8 cellular contexts compared by ENCODE assay signal in genomic region chr12:13097526-13097925, GRCh38. TPM values are rescaled to one million over a fixed set of nuclear protein-coding genes. Genes with fewer than 3 reads are reported as not detected.
A peak's percentile ranks its signal among the peaks of the same experiment; 100 is the strongest.
DNase-seq lines count a peak whose midpoint lies in the region; ATAC-seq and TF ChIP-seq lines count a peak whose summit lies in the region.

No MANE protein-coding gene starts in this region.

- H3K4me1 ChIP-seq in GM23338 (ENCODE audit: insufficient read depth): peaks cover 34% of the 10 kb centered on the region
- H3K4me1 ChIP-seq in SJCRH30: peaks cover 59% of the 10 kb centered on the region
- H3K4me1 ChIP-seq in gastroesophageal sphincter: peaks cover 0 to 67% (median 3%) of the 10 kb centered on the region in 3 donors
- peaks cover 46% of the 10 kb centered on the region for H3K4me1 ChIP-seq in smooth muscle cell (ENCODE audit: low read depth)

- H2AFZ ChIP-seq in GM23338 (peak overlapping the region; percentile 35; the same call in 1 of the 2 replicates), smooth muscle cell (ENCODE audit: low read depth) (peak overlapping the region; percentile 71)

- H3K36me3 ChIP-seq in GM23338 (ENCODE audit: insufficient read depth): no peaks in the 10 kb centered on the region
- no peaks in the 10 kb centered on the region for H3K36me3 ChIP-seq in SJCRH30
- H3K36me3 ChIP-seq in gastroesophageal sphincter: no peaks in the 10 kb centered on the region
- H3K36me3 ChIP-seq in smooth muscle cell (ENCODE audit: low read depth): no peaks in the 10 kb centered on the region

- H3K79me2 ChIP-seq in GM23338 (replicated peaks; ENCODE audit: insufficient read depth) (no peaks in the 10 kb centered on the region), smooth muscle cell (ENCODE audit: low read depth) (no peaks in the 10 kb centered on the region)

- H4K20me1 ChIP-seq in GM23338 (replicated peaks; ENCODE audit: insufficient read depth) (no peaks in the 10 kb centered on the region), smooth muscle cell (ENCODE audit: low read depth) (no peaks in the 10 kb centered on the region)

- H3K27ac ChIP-seq in GM23338 (ENCODE audit: low read depth) (peak overlapping the region; percentile 33; the same call in 1 of the 2 replicates), SJCRH30 (peak overlapping the region; percentile 77), gastroesophageal sphincter (peak overlapping the region; percentile 62 to 92 (median 82)), smooth muscle cell (ENCODE audit: low read depth) (peak overlapping the region; percentile 99)

- TF ChIP-seq EP300 in gastroesophageal sphincter (IDR thresholded peaks at IDR 0.05): no peak

- WGBS in gastroesophageal sphincter (ENCODE audit: low coverage in 1 of 2), 2 donors: 26 to 28% methylated on average over 6 of the region's 6 CpGs
- WGBS in smooth muscle cell (ENCODE audit: low lambda C conversion rate): 77% methylated on average over 6 of the region's 6 CpGs

- no peak overlapping the region for H3K4me2 ChIP-seq in GM23338
- peak overlapping the region; percentile 81 for H3K4me2 ChIP-seq in smooth muscle cell

- H3K27ac Mint-ChIP-seq in GM23338: peak overlapping the region; percentile 16

- no peaks in the 10 kb centered on the region for H3K36me3 Mint-ChIP-seq in GM23338 (ENCODE audit: low read depth)

- H3K9me3 ChIP-seq in SJCRH30 (replicated peaks) (no peaks in the 10 kb centered on the region), gastroesophageal sphincter (no peaks in the 10 kb centered on the region), smooth muscle cell (replicated peaks; ENCODE audit: low read depth) (no peaks in the 10 kb centered on the region)

- H3K27me3 Mint-ChIP-seq in GM23338 (ENCODE audit: insufficient read depth, low read depth, poor library complexity): peaks cover 3% of the 10 kb centered on the region

- ATAC-seq in GM23338: no peak
- no peak for ATAC-seq in gastroesophageal sphincter
- no peak for ATAC-seq in HG03457 (IDR thresholded peaks at IDR 0.05; ENCODE audit: unreplicated experiment)
- no peak for ATAC-seq in GM18909 (IDR thresholded peaks at IDR 0.05; ENCODE audit: poor library complexity, unreplicated experiment)

- H3K9ac ChIP-seq in smooth muscle cell (ENCODE audit: low read depth): peak overlapping the region; percentile 62

- peaks cover 5% of the 10 kb centered on the region for H3K9me2 ChIP-seq in GM23338 (ENCODE audit: insufficient read depth)

- no peak overlapping the region for H3K4me3 Mint-ChIP-seq in GM23338

- TF ChIP-seq POLR2A in gastroesophageal sphincter (IDR thresholded peaks at IDR 0.05): no peak

- no peak for DNase-seq in GM23338 (ENCODE audit: low spot score)
- peak; percentile 38 to 56 for DNase-seq in SJCRH30
- DNase-seq in smooth muscle cell (lab: John Stamatoyannopoulos, UW; ENCODE audit: unreplicated experiment): no peak
- DNase-seq in stimulated activated CD4-positive, alpha-beta T cell treated with anti-CD3 and anti-CD28 coated beads, Interleukin-15, amount 100 ng/mL, for 24 hours: no peak
- DNase-seq in activated CD8-positive, alpha-beta memory T cell treated with anti-CD3 and anti-CD28 coated beads, Interleukin-2, amount 50 U/mL, for 48 hours: no peak

- H3K4me1 Mint-ChIP-seq in GM23338: peaks cover 51% of the 10 kb centered on the region

- peaks cover 13% of the 10 kb centered on the region for H3F3A ChIP-seq in GM23338 (replicated peaks; ENCODE audit: low read depth)
- peaks cover 35% of the 10 kb centered on the region for H3F3A ChIP-seq in smooth muscle cell (ENCODE audit: low read depth)

- no peak for TF ChIP-seq CTCF in GM23338 (conservative IDR thresholded peaks at IDR 0.05; ENCODE audit: low read depth in 2 of 2)
- TF ChIP-seq CTCF in gastroesophageal sphincter (IDR thresholded peaks at IDR 0.05): no peak
- TF ChIP-seq CTCF in smooth muscle cell (IDR thresholded peaks at IDR 0.05; ENCODE audit: borderline replicate concordance, insufficient read depth, poor library complexity, severe bottlenecking): no peak

- H3K9me3 Mint-ChIP-seq in GM23338: no peaks in the 10 kb centered on the region

- H3K27me3 ChIP-seq in GM23338 (ENCODE audit: insufficient read depth) (no peaks in the 10 kb centered on the region), SJCRH30 (no peaks in the 10 kb centered on the region), gastroesophageal sphincter (no peaks in the 10 kb centered on the region), smooth muscle cell (ENCODE audit: low read depth) (no peaks in the 10 kb centered on the region)

- H3K4me3 ChIP-seq in GM23338 (no peak overlapping the region), SJCRH30 (peak overlapping the region; percentile 47), gastroesophageal sphincter (peak overlapping the region; percentile 3 to 29), smooth muscle cell (peak overlapping the region; percentile 28)

TF ChIP-seq in GM23338, 12 proteins besides CTCF, POLR2A, EP300 and RAD21:
- no peak for TF ChIP-seq STAT1 (IDR thresholded peaks at IDR 0.05; ENCODE audit: unreplicated experiment)
- no peak for TF ChIP-seq ZNF114 (CRISPR knock-in tag; IDR thresholded peaks at IDR 0.05)
- TF ChIP-seq ZNF331 (CRISPR knock-in tag; IDR thresholded peaks at IDR 0.05; ENCODE audit: low read depth): no peak
- no peak for TF ChIP-seq EZH2 (IDR thresholded peaks at IDR 0.05; ENCODE audit: low read depth, unreplicated experiment)
- TF ChIP-seq CREB1 (CRISPR knock-in tag; IDR thresholded peaks at IDR 0.05; ENCODE audit: low read depth): no peak
- no peak for TF ChIP-seq JUNB (IDR thresholded peaks at IDR 0.05; ENCODE audit: unreplicated experiment)

RNA-seq across cellular contexts. Expression of gene GSG1, which starts 5.9 kb away (rescaled TPM):
- 0.17 and 1.0 TPM in 2 replicates for total RNA-seq in GM23338 (2014; rRNA removed; shearing (Covaris generic))
- polyA plus RNA-seq in GM23338 (2016; fragmentation: Nextera tagmentation; extraction: Ambion mirVana): 0.63 and 1.5 TPM in 2 replicates
- total RNA-seq in SJCRH30 (2014; rRNA removed; shearing (Covaris generic)): 0.49 and 1.0 TPM in 2 replicates
- total RNA-seq in gastroesophageal sphincter: not detected
- total RNA-seq in smooth muscle cell: not detected in 2 replicates
- not detected in 2 replicates for polyA plus RNA-seq in smooth muscle cell

RNA-seq across cellular contexts. Expression of gene FAM234B, which starts 53.3 kb away (rescaled TPM):
- 20.1 and 21.1 TPM in 2 replicates for total RNA-seq in GM23338 (2014; rRNA removed; shearing (Covaris generic))
- polyA plus RNA-seq in GM23338 (2016; fragmentation: Nextera tagmentation; extraction: Ambion mirVana) (9.5 TPM in 2 replicates), smooth muscle cell (0.78 and 1.6 TPM in 2 replicates)
- total RNA-seq in SJCRH30 (2014; rRNA removed; shearing (Covaris generic)): 8.4 and 9.1 TPM in 2 replicates
- total RNA-seq in gastroesophageal sphincter (1 to 10 TPM; 4.7 to 6.5 (median 5.5) TPM), smooth muscle cell (3.0 and 5.2 TPM in 2 replicates)

Comparison
In these comparisons a context has a peak if more than half of its experiments do, and no peak if none do; other contexts are left out.
1. DNase-seq: peak in SJCRH30 (2 of 2); none in GM23338 (single experiment), smooth muscle cell (single experiment), stimulated activated CD4-positive, alpha-beta T cell treated with anti-CD3 and anti-CD28 coated beads, Interleukin-15, amount 100 ng/mL, for 24 hours (single experiment) and activated CD8-positive, alpha-beta memory T cell treated with anti-CD3 and anti-CD28 coated beads, Interleukin-2, amount 50 U/mL, for 48 hours (single experiment).
2. H3K27ac ChIP-seq: peak in every context shown above with its lines; median percentile 99 in smooth muscle cell; 82 in gastroesophageal sphincter; 77 in SJCRH30; 33 in GM23338.